ENCODE assay signal across 9 cellular contexts in genomic region chr13:112894423-112894672, GRCh38.
DNase-seq lines count a peak whose midpoint lies in the region; ATAC-seq and TF ChIP-seq lines count a peak whose summit lies in the region.
"Had no signal": no experiment of that assay in that cellular context is flagged by ENCODE, and none has a peak within 500 bp of the region (broad histone marks: within the 10 kb centered on the region; RNA-seq: fewer than 3 reads in every experiment).

No MANE protein-coding gene starts in this region.

- no peak for TF ChIP-seq EP300 in gastroesophageal sphincter (IDR thresholded peaks at IDR 0.05)

- H3K27ac ChIP-seq in OCI-LY3 (ENCODE audit: low read length) (no peak overlapping the region), gastroesophageal sphincter (no peak overlapping the region), psoas muscle (no peak overlapping the region)

- CTCF ChIA-PET in Calu3 (lab: Charles Lee): interaction anchor here (0.7 kb wide), 1 partner anchor 15 kb away, joined by 3 read pairs; no protein-coding TSS in a partner anchor

- no CpG with 5 or more reads among the region's 34 CpGs for WGBS in gastroesophageal sphincter (ENCODE audit: low coverage in 1 of 2), 2 donors
- WGBS in psoas muscle, 3 donors: 0% methylated on average over 5 to 34 of the region's 34 CpGs

- H3K36me3 Mint-ChIP-seq in Calu3 (ENCODE audit: insufficient read depth, unreplicated experiment): peaks cover 4% of the 10 kb centered on the region
- H3K36me3 Mint-ChIP-seq in activated naive CD4-positive, alpha-beta T cell treated with anti-CD3 and anti-CD28 coated beads, Interleukin-2, amount 50 U/mL, for 72 hours: no peaks in the 10 kb centered on the region

- no peaks in the 10 kb centered on the region for H3K79me2 ChIP-seq in OCI-LY3 (ENCODE audit: low read length)

- H3K4me3 ChIP-seq in OCI-LY3 (ENCODE audit: low read length) (peak overlapping the region; percentile 75), gastroesophageal sphincter (peak overlapping the region; percentile 9 to 59), psoas muscle (peak overlapping the region; percentile 57)

- H3K27me3 Mint-ChIP-seq in Calu3 (ENCODE audit: unreplicated experiment): no peaks in the 10 kb centered on the region

- no TSS peak for BruUV-seq in Calu3 (replicated peaks; lab: Mats Ljungman, UMichigan)

- intact Hi-C loops in Calu3 (cut with micrococcal nuclease; ENCODE audit: unreplicated experiment) (no loop called here), psoas muscle (cut with DNase I) (no loop called here)

- H3K9me3 ChIP-seq in OCI-LY3 (ENCODE audit: insufficient read depth, low read length): no peaks in the 10 kb centered on the region
- no peaks in the 10 kb centered on the region for H3K9me3 ChIP-seq in gastroesophageal sphincter
- H3K9me3 ChIP-seq in psoas muscle: no peaks in the 10 kb centered on the region

- no peak for TF ChIP-seq POLR2A in gastroesophageal sphincter (IDR thresholded peaks at IDR 0.05)

- no peak overlapping the region for H2AFZ ChIP-seq in OCI-LY3 (ENCODE audit: low read depth, low read length)

- DNase-seq in Calu3: no peak
- DNase-seq in psoas muscle: peak in 1 of 2 donors; percentile 46
- DNase-seq in HT-29 (ENCODE audit: low spot score): no peak
- DNase-seq in islet precursor cell: no peak
- DNase-seq in activated naive CD4-positive, alpha-beta T cell treated with anti-CD3 and anti-CD28 coated beads, Interleukin-2, amount 50 U/mL, for 72 hours (ENCODE audit: low spot score in 2 of 2): no peak
- no peak for DNase-seq in COR-L47 (lab: John Stamatoyannopoulos, UW)

- ATAC-seq in gastroesophageal sphincter (no peak), psoas muscle (no peak)
- ATAC-seq in activated naive CD4-positive, alpha-beta T cell treated with anti-CD3 and anti-CD28 coated beads, Interleukin-2, amount 50 U/mL, for 72 hours: no peak

- H3K4me1 Mint-ChIP-seq in Calu3 (ENCODE audit: low read depth, unreplicated experiment): peaks cover 9% of the 10 kb centered on the region

- H3K4me1 ChIP-seq in OCI-LY3 (ENCODE audit: low read length): peaks cover 23% of the 10 kb centered on the region
- peaks cover 0 to 25% (median 15%) of the 10 kb centered on the region in 3 donors for H3K4me1 ChIP-seq in gastroesophageal sphincter
- H3K4me1 ChIP-seq in psoas muscle: peaks cover 7% of the 10 kb centered on the region

- H3K27me3 ChIP-seq in OCI-LY3 (ENCODE audit: low read depth, low read length) (peaks cover 38% of the 10 kb centered on the region), gastroesophageal sphincter (peaks cover 69% of the 10 kb centered on the region), psoas muscle (ENCODE audit: insufficient read depth in 3 of 3, low read length in 2 of 3) (peaks cover 0 to 77% (median 12%) of the 10 kb centered on the region in 3 donors)

- H3K9ac ChIP-seq in OCI-LY3 (ENCODE audit: low read length): peak overlapping the region; percentile 31; the same call in 1 of the 2 replicates

- H3K36me3 ChIP-seq in OCI-LY3 (replicated peaks; ENCODE audit: low read depth, low read length) (no peaks in the 10 kb centered on the region), gastroesophageal sphincter (no peaks in the 10 kb centered on the region), psoas muscle (ENCODE audit: insufficient read depth in 1 of 2, low read depth in 1 of 2) (no peaks in the 10 kb centered on the region)

- no peaks in the 10 kb centered on the region for H4K20me1 ChIP-seq in OCI-LY3 (ENCODE audit: insufficient read depth, low read length)

- no peak overlapping the region for H3K27ac Mint-ChIP-seq in Calu3 (ENCODE audit: unreplicated experiment)
- no peak overlapping the region for H3K27ac Mint-ChIP-seq in activated naive CD4-positive, alpha-beta T cell treated with anti-CD3 and anti-CD28 coated beads, Interleukin-2, amount 50 U/mL, for 72 hours
- H3K27ac Mint-ChIP-seq: activated CD8-positive, alpha-beta T cell treated with anti-CD3 and anti-CD28 coated beads for 36 hours had no signal

- TF ChIP-seq CTCF in Calu3 (IDR thresholded peaks at IDR 0.05; ENCODE audit: unreplicated experiment) (no peak), OCI-LY3 (IDR thresholded peaks at IDR 0.05; ENCODE audit: low read depth, low read length) (no peak), gastroesophageal sphincter (IDR thresholded peaks at IDR 0.05) (no peak), psoas muscle (IDR thresholded peaks at IDR 0.05) (no peak)

- no peaks in the 10 kb centered on the region for H3K9me3 Mint-ChIP-seq in Calu3 (ENCODE audit: low read depth, unreplicated experiment)
- H3K9me3 Mint-ChIP-seq in activated naive CD4-positive, alpha-beta T cell treated with anti-CD3 and anti-CD28 coated beads, Interleukin-2, amount 50 U/mL, for 72 hours: no peaks in the 10 kb centered on the region
- H3K9me3 Mint-ChIP-seq: activated CD8-positive, alpha-beta T cell treated with anti-CD3 and anti-CD28 coated beads for 36 hours had no signal

- peak overlapping the region; percentile 43 for H3K4me3 Mint-ChIP-seq in Calu3 (ENCODE audit: low read depth, unreplicated experiment)

- H3K4me2 ChIP-seq in OCI-LY3 (ENCODE audit: low read length): peak overlapping the region; percentile 79
